13 cellular contexts compared by ENCODE assay signal in genomic region chr1:50176563-50176885, GRCh38.
DNase-seq lines count a peak whose midpoint lies in the region; ATAC-seq and TF ChIP-seq lines count a peak whose summit lies in the region.
"Had no signal": no experiment of that assay in that cellular context is flagged by ENCODE, and none has a peak within 500 bp of the region (broad histone marks: within the 10 kb centered on the region; RNA-seq: fewer than 3 reads in every experiment).

No MANE protein-coding gene starts in this region.

- H3K4me3 ChIP-seq in right atrium auricular region: no peak overlapping the region
- H3K4me3 ChIP-seq: A549, K562 had no signal

- H3K27me3 ChIP-seq in right atrium auricular region: no peaks in the 10 kb centered on the region
- H3K27me3 ChIP-seq: BE2C had no signal

- H3K4me1 Mint-ChIP-seq in natural killer cell: no peaks in the 10 kb centered on the region
- H3K4me1 Mint-ChIP-seq: CD4-positive, alpha-beta memory T cell had no signal

- TF ChIP-seq CTCF in right atrium auricular region (IDR thresholded peaks at IDR 0.05) (no peak), natural killer cell (IDR thresholded peaks at IDR 0.05) (no peak)

- H3K27ac Mint-ChIP-seq in natural killer cell: no peak overlapping the region
- H3K27ac Mint-ChIP-seq: CD4-positive, alpha-beta memory T cell had no signal

- no peaks in the 10 kb centered on the region for H3K36me3 Mint-ChIP-seq in natural killer cell
- H3K36me3 Mint-ChIP-seq: CD4-positive, alpha-beta memory T cell had no signal

- H3K9me3 ChIP-seq in right atrium auricular region: no peaks in the 10 kb centered on the region
- H3K9me3 ChIP-seq: A549, BE2C had no signal

- peak overlapping the region; percentile 53 to 85 for H3K27ac ChIP-seq in right atrium auricular region
- peak overlapping the region; percentile 13 for H3K27ac ChIP-seq in angular gyrus (ENCODE audit: low read depth, low read length)
- H3K27ac ChIP-seq: A549, C4-2B had no signal

- ATAC-seq in left ventricle myocardium superior (no peak), natural killer cell (no peak), left colon (no peak)
- ATAC-seq: A549, K562 had no signal

- no peak for DNase-seq in right atrium auricular region (ENCODE audit: low spot score)
- DNase-seq in left ventricle myocardium superior: no peak
- peak; percentile 93 for DNase-seq in NCI-H2107 treated with DMSO at 0.1 percent for 48 hours (lab: John Stamatoyannopoulos, UW; ENCODE audit: unreplicated experiment)
- no peak for DNase-seq in natural killer cell
- no peak for DNase-seq in left colon
- DNase-seq in activated T-cell treated with anti-CD3 and anti-CD28 coated beads, Interleukin-2, amount 50 U/mL, for 48 hours: no peak
- DNase-seq: BE2C; CD4-positive, alpha-beta memory T cell; H7 had no signal

- H3K4me1 ChIP-seq in right atrium auricular region: peaks cover 0 to 7% of the 10 kb centered on the region in 2 donors
- H3K4me1 ChIP-seq: A549 had no signal

- H3K4me3 Mint-ChIP-seq in natural killer cell: no peak overlapping the region
- H3K4me3 Mint-ChIP-seq: CD4-positive, alpha-beta memory T cell had no signal

- no peaks in the 10 kb centered on the region for H3K36me3 ChIP-seq in right atrium auricular region
- H3K36me3 ChIP-seq: BE2C had no signal

- intact Hi-C loops in left ventricle myocardium superior (cut with micrococcal nuclease): no loop called here
- intact Hi-C loops in natural killer cell (cut with micrococcal nuclease): no loop called here
- intact Hi-C loops in left colon (cut with DNase I, micrococcal nuclease): no loop called here

- H3K27me3 Mint-ChIP-seq in natural killer cell (ENCODE audit: low read depth in 2 of 2): peaks cover 6 to 18% of the 10 kb centered on the region in 2 donors

- H3K9me3 Mint-ChIP-seq in natural killer cell: no peaks in the 10 kb centered on the region
